In genomic region chr11:116210663-116211062, GRCh38 we compare ENCODE assay signal across 18 cellular contexts.
"Had no signal": no experiment of that assay in that cellular context is flagged by ENCODE, and none has a peak within 500 bp of the region (broad histone marks: within the 10 kb centered on the region; RNA-seq: fewer than 3 reads in every experiment).

No MANE protein-coding gene starts in this region.

- H3K36me3 Mint-ChIP-seq: immature natural killer cell; memory B cell; naive B cell; naive thymus-derived CD8-positive, alpha-beta T cell had no signal

- H3K4me3 Mint-ChIP-seq: immature natural killer cell; memory B cell; naive B cell; naive thymus-derived CD8-positive, alpha-beta T cell had no signal

- H3K27ac Mint-ChIP-seq: immature natural killer cell, memory B cell, naive B cell had no signal

- H3K9me3 Mint-ChIP-seq: immature natural killer cell; memory B cell; naive thymus-derived CD8-positive, alpha-beta T cell had no signal

- DNase-seq: dermis blood vessel endothelial cell; dorsolateral prefrontal cortex; effector CD4-positive, alpha-beta T cell; effector memory CD4-positive, alpha-beta T cell; foreskin keratinocyte; heart left ventricle; hypothalamus; immature natural killer cell; islet precursor cell; kidney; kidney glomerular epithelial cell; left colon; left ventricle myocardium inferior; mammary epithelial cell; midbrain; naive B cell; naive thymus-derived CD8-positive, alpha-beta T cell had no signal

- H3K4me1 Mint-ChIP-seq: immature natural killer cell, memory B cell, naive B cell had no signal
